In genomic region chr20:34562643-34563042, GRCh38 we compare ENCODE assay signal across 1 cellular context.
TF ChIP-seq lines count a peak whose summit lies in the region.

No MANE protein-coding gene starts in this region.

TF ChIP-seq in endothelial cell of umbilical vein, 7 proteins besides CTCF, POLR2A, EP300 and RAD21:
- TF ChIP-seq GATA2 (IDR thresholded peaks at IDR 0.05; ENCODE audit: insufficient read depth, insufficient read length, low read depth, low read length) = no peak
- no peak for TF ChIP-seq EZH2 (IDR thresholded peaks at IDR 0.05; ENCODE audit: borderline replicate concordance, low read depth, low read length, severe bottlenecking)
- TF ChIP-seq FOS (IDR thresholded peaks at IDR 0.05; ENCODE audit: borderline replicate concordance, insufficient read depth, low read length) = no peak
- no peak for TF ChIP-seq JUN (IDR thresholded peaks at IDR 0.05; ENCODE audit: borderline replicate concordance, insufficient read depth, insufficient read length, low read depth)
- no peak for TF ChIP-seq POLR2AphosphoS5 (IDR thresholded peaks at IDR 0.05; ENCODE audit: insufficient read depth, low read depth, low read length)
